1 cellular context compared by ENCODE assay signal in the genomic region with DNA sequence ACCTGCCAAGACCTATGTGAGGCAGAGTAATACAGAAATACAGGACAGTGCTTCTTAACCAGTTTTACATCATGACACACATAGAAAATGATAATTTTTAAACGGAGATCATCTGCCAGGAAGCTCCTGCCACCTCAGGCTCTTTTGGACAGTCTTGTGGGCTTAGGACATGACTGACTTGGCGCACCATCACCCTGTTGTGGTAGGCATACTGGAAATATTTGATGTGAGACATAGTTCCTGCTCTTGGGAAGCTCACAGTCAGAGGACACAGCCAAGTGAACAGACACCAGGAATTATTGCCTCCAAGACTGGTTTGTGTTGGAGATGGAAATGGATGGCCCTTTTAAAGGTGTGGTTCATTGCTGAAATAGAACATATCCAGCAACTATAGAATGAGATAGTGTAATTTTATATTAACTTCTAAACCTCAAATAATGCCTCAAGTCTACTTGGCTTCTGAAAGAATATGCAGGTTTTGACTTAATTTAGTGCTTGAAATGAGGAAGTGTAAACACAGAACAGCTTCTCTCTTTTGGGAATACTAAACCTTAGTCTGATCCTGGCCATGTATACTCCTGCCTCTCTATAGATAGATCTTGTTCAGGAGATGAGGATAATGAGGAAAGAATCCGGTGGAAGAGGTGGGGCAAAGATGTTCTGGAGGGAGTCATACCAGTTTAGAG.
A peak's percentile ranks its signal among the peaks of the same experiment; 100 is the strongest.
TF ChIP-seq lines count a peak whose summit lies in the region.

No MANE protein-coding gene starts in this region.

TF ChIP-seq in GM12878, 131 proteins besides CTCF, POLR2A, EP300 and RAD21 (continued from another document):
- TF ChIP-seq, protein P1, sequence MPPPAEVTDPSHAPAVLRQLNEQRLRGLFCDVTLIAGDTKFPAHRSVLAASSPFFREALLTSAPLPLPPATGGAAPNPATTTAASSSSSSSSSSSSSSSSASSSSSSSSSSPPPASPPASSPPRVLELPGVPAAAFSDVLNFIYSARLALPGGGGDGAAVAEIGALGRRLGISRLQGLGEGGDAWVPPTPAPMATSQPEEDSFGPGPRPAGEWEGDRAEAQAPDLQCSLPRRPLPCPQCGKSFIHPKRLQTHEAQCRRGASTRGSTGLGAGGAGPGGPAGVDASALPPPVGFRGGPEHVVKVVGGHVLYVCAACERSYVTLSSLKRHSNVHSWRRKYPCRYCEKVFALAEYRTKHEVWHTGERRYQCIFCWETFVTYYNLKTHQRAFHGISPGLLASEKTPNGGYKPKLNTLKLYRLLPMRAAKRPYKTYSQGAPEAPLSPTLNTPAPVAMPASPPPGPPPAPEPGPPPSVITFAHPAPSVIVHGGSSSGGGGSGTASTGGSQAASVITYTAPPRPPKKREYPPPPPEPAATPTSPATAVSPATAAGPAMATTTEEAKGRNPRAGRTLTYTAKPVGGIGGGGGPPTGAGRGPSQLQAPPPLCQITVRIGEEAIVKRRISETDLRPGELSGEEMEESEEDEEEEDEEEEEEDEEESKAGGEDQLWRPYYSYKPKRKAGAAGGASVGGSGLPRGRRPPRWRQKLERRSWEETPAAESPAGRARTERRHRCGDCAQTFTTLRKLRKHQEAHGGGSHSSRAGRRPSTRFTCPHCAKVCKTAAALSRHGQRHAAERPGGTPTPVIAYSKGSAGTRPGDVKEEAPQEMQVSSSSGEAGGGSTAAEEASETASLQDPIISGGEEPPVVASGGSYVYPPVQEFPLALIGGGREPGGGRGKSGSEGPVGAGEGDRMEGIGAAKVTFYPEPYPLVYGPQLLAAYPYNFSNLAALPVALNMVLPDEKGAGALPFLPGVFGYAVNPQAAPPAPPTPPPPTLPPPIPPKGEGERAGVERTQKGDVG (CRISPR knock-in tag; IDR thresholded peaks at IDR 0.05), result no peak
- TF ChIP-seq SPI1 (IDR thresholded peaks at IDR 0.05; ENCODE audit: borderline replicate concordance, insufficient read depth, low read depth, low read length), result peak; percentile 85
- 0 out of 2 replicates have a peak, but pooled peaks have one; percentile 32 for TF ChIP-seq IKZF1 (conservative IDR thresholded peaks at IDR 0.05)
- TF ChIP-seq, protein P2, sequence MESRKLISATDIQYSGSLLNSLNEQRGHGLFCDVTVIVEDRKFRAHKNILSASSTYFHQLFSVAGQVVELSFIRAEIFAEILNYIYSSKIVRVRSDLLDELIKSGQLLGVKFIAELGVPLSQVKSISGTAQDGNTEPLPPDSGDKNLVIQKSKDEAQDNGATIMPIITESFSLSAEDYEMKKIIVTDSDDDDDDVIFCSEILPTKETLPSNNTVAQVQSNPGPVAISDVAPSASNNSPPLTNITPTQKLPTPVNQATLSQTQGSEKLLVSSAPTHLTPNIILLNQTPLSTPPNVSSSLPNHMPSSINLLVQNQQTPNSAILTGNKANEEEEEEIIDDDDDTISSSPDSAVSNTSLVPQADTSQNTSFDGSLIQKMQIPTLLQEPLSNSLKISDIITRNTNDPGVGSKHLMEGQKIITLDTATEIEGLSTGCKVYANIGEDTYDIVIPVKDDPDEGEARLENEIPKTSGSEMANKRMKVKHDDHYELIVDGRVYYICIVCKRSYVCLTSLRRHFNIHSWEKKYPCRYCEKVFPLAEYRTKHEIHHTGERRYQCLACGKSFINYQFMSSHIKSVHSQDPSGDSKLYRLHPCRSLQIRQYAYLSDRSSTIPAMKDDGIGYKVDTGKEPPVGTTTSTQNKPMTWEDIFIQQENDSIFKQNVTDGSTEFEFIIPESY (IDR thresholded peaks at IDR 0.05), result no peak
- TF ChIP-seq MEF2A (IDR thresholded peaks at IDR 0.05; ENCODE audit: insufficient read depth, low read depth, low read length), result no peak
- no peak for TF ChIP-seq NBN (IDR thresholded peaks at IDR 0.05)
- TF ChIP-seq, protein P3, sequence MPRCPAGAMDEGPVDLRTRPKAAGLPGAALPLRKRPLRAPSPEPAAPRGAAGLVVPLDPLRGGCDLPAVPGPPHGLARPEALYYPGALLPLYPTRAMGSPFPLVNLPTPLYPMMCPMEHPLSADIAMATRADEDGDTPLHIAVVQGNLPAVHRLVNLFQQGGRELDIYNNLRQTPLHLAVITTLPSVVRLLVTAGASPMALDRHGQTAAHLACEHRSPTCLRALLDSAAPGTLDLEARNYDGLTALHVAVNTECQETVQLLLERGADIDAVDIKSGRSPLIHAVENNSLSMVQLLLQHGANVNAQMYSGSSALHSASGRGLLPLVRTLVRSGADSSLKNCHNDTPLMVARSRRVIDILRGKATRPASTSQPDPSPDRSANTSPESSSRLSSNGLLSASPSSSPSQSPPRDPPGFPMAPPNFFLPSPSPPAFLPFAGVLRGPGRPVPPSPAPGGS (IDR thresholded peaks at IDR 0.05; ENCODE audit: borderline replicate concordance, insufficient read depth, low read depth, low read length, poor library complexity, severe bottlenecking), result no peak
- no peak for TF ChIP-seq RBBP5 (conservative IDR thresholded peaks at IDR 0.05)
TF ChIP-seq in GM12878: peak in this region for 3.
